In the genomic region with DNA sequence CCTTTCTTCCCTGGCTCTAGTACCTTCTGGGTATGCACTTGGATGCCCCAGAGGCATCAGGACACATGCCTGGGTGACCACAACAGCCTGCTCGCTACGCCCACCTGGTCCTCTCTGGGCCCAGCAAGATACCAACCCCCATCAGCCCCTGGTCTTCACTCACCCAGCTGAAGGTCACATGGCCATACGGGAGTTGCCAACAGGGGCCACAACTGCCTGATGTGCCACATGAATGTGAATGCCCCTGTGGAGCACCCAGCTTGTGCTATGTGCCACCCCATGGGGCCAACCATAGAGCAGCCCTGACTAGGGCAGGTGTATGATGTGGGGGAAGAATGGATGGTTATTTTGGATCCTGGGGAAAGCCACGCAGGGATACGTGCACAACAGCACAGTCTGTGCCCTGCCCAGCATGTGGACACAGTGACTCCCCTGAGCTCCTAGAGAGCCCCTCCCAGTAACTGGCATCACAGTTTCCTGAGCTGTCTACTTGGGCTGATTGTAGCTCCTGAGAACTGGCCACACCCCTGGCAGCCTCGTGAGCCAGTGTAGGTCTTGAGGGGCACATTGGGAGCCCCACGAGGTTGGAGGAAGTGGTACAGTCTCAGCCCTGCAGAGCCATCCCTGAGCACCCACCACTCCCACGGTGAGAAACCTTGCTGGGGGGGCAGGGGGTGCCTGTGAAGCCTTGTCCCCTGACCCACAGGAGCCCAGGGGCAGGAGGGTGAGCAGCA, we compare ENCODE assay signal across 19 cellular contexts. TPM values are rescaled to one million over a fixed set of nuclear protein-coding genes. Genes with fewer than 3 reads are reported as not detected.
DNase-seq lines count a peak whose midpoint lies in the region; TF ChIP-seq lines count a peak whose summit lies in the region.
"Had no signal": no experiment of that assay in that cellular context is flagged by ENCODE, and none has a peak within 500 bp of the region (broad histone marks: within the 10 kb centered on the region; RNA-seq: fewer than 3 reads in every experiment).

No MANE protein-coding gene starts in this region.

- in situ Hi-C loops in transverse colon (cut with MboI; ENCODE audit: low pct_ligation_motif_present in 1 of 4, low pct_unique_long_range_greater_than_20kb in 1 of 4, low sequenced_read_pairs in 3 of 4), result no loop called here

- DNase-seq in activated naive CD4-positive, alpha-beta T cell treated with anti-CD3 and anti-CD28 coated beads for 36 hours, result peak; percentile 2
- DNase-seq in activated naive CD4-positive, alpha-beta T cell treated with Interleukin-2 at 50 U/mL for 16 hours, result no peak
- DNase-seq in iPS-NIHi11 (ENCODE audit: low spot score), result peak; percentile 7
- DNase-seq in spleen, result peak; percentile 47
- DNase-seq in AML-193 (lab: John Stamatoyannopoulos, UW), result no peak
- DNase-seq in transverse colon, result no peak
- no peak for DNase-seq in T-helper 1 cell
- DNase-seq: activated CD4-positive, CD25-positive, alpha-beta regulatory T cell; hippocampal formation; Kasumi-1; mammary epithelial cell; NCI-H1048; NCI-H1930; NCI-H446; right cardiac atrium; T1000 had no signal

- no peak for TF ChIP-seq CTCF in HEK293 (tag by site-specific recombination; IDR thresholded peaks at IDR 0.05)
- no peak for TF ChIP-seq CTCF in spleen (IDR thresholded peaks at IDR 0.05 in 8 of 11, conservative IDR thresholded peaks at IDR 0.05 in 3 of 11)
- TF ChIP-seq CTCF in transverse colon (IDR thresholded peaks at IDR 0.05), result no peak

- H3K4me3 ChIP-seq in HEK293 (ENCODE audit: low read depth, low read length), result no peak overlapping the region
- H3K4me3 ChIP-seq in spleen, result no peak overlapping the region
- no peak overlapping the region for H3K4me3 ChIP-seq in transverse colon
- H3K4me3 ChIP-seq: breast epithelium had no signal

- no peaks in the 10 kb centered on the region for H3K36me3 Mint-ChIP-seq in activated naive CD4-positive, alpha-beta T cell treated with anti-CD3 and anti-CD28 coated beads for 36 hours (ENCODE audit: low read depth)

- H3K4me3 Mint-ChIP-seq in activated naive CD4-positive, alpha-beta T cell treated with anti-CD3 and anti-CD28 coated beads for 36 hours, result no peak overlapping the region
- H3K4me3 Mint-ChIP-seq: dendritic cell treated with granulocyte-macrophage colony-stimulating factor and Interleukin-4, amounts not matched to agents 40 ng/mL and 50 ng/mL, for 4 days had no signal

- TF ChIP-seq POLR2A in spleen (IDR thresholded peaks at IDR 0.05) (no peak), transverse colon (IDR thresholded peaks at IDR 0.05) (no peak)

- H3K27me3 ChIP-seq in spleen (replicated peaks in 1 of 7) (peaks cover 0 to 41% (median 13%) of the 10 kb centered on the region in 7 donors), transverse colon (peaks cover 15% of the 10 kb centered on the region)

- peaks cover 5% of the 10 kb centered on the region for H3K27me3 Mint-ChIP-seq in activated naive CD4-positive, alpha-beta T cell treated with anti-CD3 and anti-CD28 coated beads for 36 hours (ENCODE audit: low read depth)

- CTCF ChIA-PET in activated naive CD4-positive, alpha-beta T cell treated with anti-CD3 and anti-CD28 coated beads for 36 hours (lab: Charles Lee), result no interaction called here
- CTCF ChIA-PET in HEK293 (lab: Yijun Ruan, JAX), result no interaction called here

- WGBS in spleen, 5 donors, result 48 to 61% (median 50%) methylated on average over 3 to 8 of the region's 8 CpGs
- 51 to 83% methylated on average over 2 to 8 of the region's 8 CpGs for WGBS in transverse colon (ENCODE audit: low coverage in 1 of 2), 2 donors

- H3K36me3 ChIP-seq in HEK293 (ENCODE audit: control insufficient read depth in 2 of 2, insufficient read depth in 1 of 2, low read length in 2 of 2) (no peaks in the 10 kb centered on the region), spleen (no peaks in the 10 kb centered on the region), transverse colon (no peaks in the 10 kb centered on the region)
- H3K36me3 ChIP-seq: breast epithelium had no signal

- POLR2A ChIA-PET in HEK293 (lab: Yijun Ruan, JAX), result no interaction called here

- H3K4me1 Mint-ChIP-seq in activated naive CD4-positive, alpha-beta T cell treated with anti-CD3 and anti-CD28 coated beads for 36 hours (ENCODE audit: low read depth), result no peaks in the 10 kb centered on the region

- intact Hi-C loops in activated naive CD4-positive, alpha-beta T cell treated with anti-CD3 and anti-CD28 coated beads for 36 hours (cut with micrococcal nuclease), result no loop called here
- intact Hi-C loops in spleen (cut with DNase I; ENCODE audit: low total_unique reads), result no loop called here
- intact Hi-C loops in transverse colon (cut with DNase I; ENCODE audit: low total_unique reads), result no loop called here

- H3K9me3 ChIP-seq in HEK293 (ENCODE audit: control insufficient read depth, insufficient read depth, low read depth, low read length) (no peaks in the 10 kb centered on the region), spleen (no peaks in the 10 kb centered on the region), transverse colon (no peaks in the 10 kb centered on the region)
- H3K9me3 ChIP-seq: breast epithelium had no signal

- no peak overlapping the region for H3K27ac Mint-ChIP-seq in activated naive CD4-positive, alpha-beta T cell treated with anti-CD3 and anti-CD28 coated beads for 36 hours
- H3K27ac Mint-ChIP-seq: dendritic cell treated with granulocyte-macrophage colony-stimulating factor and Interleukin-4, amounts not matched to agents 40 ng/mL and 50 ng/mL, for 4 days had no signal

- H3K27ac ChIP-seq in HEK293 (ENCODE audit: extremely low read depth, low read depth, low read length), result no peak overlapping the region
- H3K27ac ChIP-seq in spleen, result no peak overlapping the region
- no peak overlapping the region for H3K27ac ChIP-seq in transverse colon
- H3K27ac ChIP-seq: breast epithelium had no signal

- TF ChIP-seq EP300 in transverse colon (IDR thresholded peaks at IDR 0.05; ENCODE audit: low read depth), result no peak

- H3K9me3 Mint-ChIP-seq in activated naive CD4-positive, alpha-beta T cell treated with anti-CD3 and anti-CD28 coated beads for 36 hours, result no peaks in the 10 kb centered on the region
- H3K9me3 Mint-ChIP-seq: dendritic cell treated with granulocyte-macrophage colony-stimulating factor and Interleukin-4, amounts not matched to agents 40 ng/mL and 50 ng/mL, for 4 days had no signal

- H3K4me1 ChIP-seq in HEK293 (ENCODE audit: control insufficient read depth, insufficient read depth, low read length) (no peaks in the 10 kb centered on the region), spleen (no peaks in the 10 kb centered on the region), transverse colon (no peaks in the 10 kb centered on the region)
- H3K4me1 ChIP-seq: breast epithelium had no signal

TF ChIP-seq in HEK293, 187 proteins besides CTCF, POLR2A, EP300 and RAD21:
- TF ChIP-seq, protein P1, sequence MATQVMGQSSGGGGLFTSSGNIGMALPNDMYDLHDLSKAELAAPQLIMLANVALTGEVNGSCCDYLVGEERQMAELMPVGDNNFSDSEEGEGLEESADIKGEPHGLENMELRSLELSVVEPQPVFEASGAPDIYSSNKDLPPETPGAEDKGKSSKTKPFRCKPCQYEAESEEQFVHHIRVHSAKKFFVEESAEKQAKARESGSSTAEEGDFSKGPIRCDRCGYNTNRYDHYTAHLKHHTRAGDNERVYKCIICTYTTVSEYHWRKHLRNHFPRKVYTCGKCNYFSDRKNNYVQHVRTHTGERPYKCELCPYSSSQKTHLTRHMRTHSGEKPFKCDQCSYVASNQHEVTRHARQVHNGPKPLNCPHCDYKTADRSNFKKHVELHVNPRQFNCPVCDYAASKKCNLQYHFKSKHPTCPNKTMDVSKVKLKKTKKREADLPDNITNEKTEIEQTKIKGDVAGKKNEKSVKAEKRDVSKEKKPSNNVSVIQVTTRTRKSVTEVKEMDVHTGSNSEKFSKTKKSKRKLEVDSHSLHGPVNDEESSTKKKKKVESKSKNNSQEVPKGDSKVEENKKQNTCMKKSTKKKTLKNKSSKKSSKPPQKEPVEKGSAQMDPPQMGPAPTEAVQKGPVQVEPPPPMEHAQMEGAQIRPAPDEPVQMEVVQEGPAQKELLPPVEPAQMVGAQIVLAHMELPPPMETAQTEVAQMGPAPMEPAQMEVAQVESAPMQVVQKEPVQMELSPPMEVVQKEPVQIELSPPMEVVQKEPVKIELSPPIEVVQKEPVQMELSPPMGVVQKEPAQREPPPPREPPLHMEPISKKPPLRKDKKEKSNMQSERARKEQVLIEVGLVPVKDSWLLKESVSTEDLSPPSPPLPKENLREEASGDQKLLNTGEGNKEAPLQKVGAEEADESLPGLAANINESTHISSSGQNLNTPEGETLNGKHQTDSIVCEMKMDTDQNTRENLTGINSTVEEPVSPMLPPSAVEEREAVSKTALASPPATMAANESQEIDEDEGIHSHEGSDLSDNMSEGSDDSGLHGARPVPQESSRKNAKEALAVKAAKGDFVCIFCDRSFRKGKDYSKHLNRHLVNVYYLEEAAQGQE (tag by site-specific recombination; IDR thresholded peaks at IDR 0.05), result no peak
- TF ChIP-seq HOXC10 (CRISPR knock-in tag; IDR thresholded peaks at IDR 0.05), result no peak
- peak; percentile 63 for TF ChIP-seq ZIC2 (tag by site-specific recombination; IDR thresholded peaks at IDR 0.05)
- no peak for TF ChIP-seq ZNF561 (tag by site-specific recombination; IDR thresholded peaks at IDR 0.05; ENCODE audit: borderline replicate concordance)

RNA-seq across cellular contexts. Expression of gene PCMTD2, which starts 10.5 kb away (rescaled TPM):
- 10 to 100 TPM; 34.5 to 36.7 TPM for total RNA-seq in activated naive CD4-positive, alpha-beta T cell treated with anti-CD3 and anti-CD28 coated beads for 36 hours
- total RNA-seq in spleen (100 to 1,000 TPM in 1 of 7 donors, 10 to 100 TPM in 6; 55.4 to 104 (median 78.1) TPM), transverse colon (10 to 100 TPM; 17.6 to 55.3 (median 34.2) TPM)
- polyA plus RNA-seq in spleen, result 10 to 100 TPM; 36.0 to 38.5 (median 37.3) TPM

Comparison
In these comparisons a context has a peak if more than half of its experiments do, and no peak if none do; other contexts are left out.
1. DNase-seq: peak in activated naive CD4-positive, alpha-beta T cell treated with anti-CD3 and anti-CD28 coated beads for 36 hours (single experiment), iPS-NIHi11 (single experiment) and spleen (single experiment); none in activated naive CD4-positive, alpha-beta T cell treated with Interleukin-2 at 50 U/mL for 16 hours (single experiment), AML-193 (0 of 2), transverse colon (single experiment) and T-helper 1 cell (0 of 5).